Comparison of ENCODE assay signal across 23 cellular contexts in the genomic region with DNA sequence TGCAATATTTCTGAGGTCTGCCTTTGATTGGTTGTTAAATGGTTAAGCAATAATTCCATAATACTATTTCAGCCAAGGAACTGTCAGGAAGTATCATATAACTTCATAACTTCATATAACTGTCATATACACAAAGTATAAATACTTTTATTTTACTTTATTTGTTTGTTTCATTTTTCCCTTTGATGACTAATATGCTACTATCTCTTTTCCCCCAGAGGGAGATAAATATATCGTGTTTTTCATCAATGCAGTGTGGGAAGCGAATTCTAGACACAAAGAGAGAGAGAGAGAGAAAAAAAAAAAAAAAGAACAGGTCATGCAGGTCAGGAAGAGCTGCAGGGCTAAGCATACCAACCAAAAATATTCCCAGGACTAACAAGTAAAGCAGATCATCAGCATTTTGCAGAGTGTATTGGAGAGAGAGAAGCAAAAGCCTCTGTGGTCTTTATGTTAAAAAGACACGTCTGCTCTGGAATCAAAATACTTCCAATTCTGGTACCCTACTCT.
"Had no signal": no experiment of that assay in that cellular context is flagged by ENCODE, and none has a peak within 500 bp of the region (broad histone marks: within the 10 kb centered on the region; RNA-seq: fewer than 3 reads in every experiment).

No MANE protein-coding gene starts in this region.

- DNase-seq: activated CD4-positive, alpha-beta T cell treated with anti-CD3 and anti-CD28 coated beads for 36 hours; activated CD8-positive, alpha-beta memory T cell treated with anti-CD3 and anti-CD28 coated beads, Interleukin-2, amount 50 U/mL, for 4 hours; activated CD8-positive, alpha-beta T cell treated with anti-CD3 and anti-CD28 coated beads for 36 hours; activated naive CD8-positive, alpha-beta T cell treated with anti-CD3 and anti-CD28 coated beads, Interleukin-2, amount 10 ng/mL, durations not matched to agents 7 days and 5 days; activated T-cell treated with anti-CD3 and anti-CD28 coated beads, Interleukin-2, amount 50 U/mL, for 72 hours; aorta; caudate nucleus; cortex of kidney; effector CD8-positive, alpha-beta T cell; erythroblast; heart left ventricle; ovary; sigmoid colon; stimulated activated CD4-positive, alpha-beta T cell treated with anti-CD3 and anti-CD28 coated beads, Interleukin-2, amount 100 ng/mL, for 48 hours; stimulated activated CD8-positive, alpha-beta memory T cell treated with anti-CD3 and anti-CD28 coated beads, Interleukin-4, amount 100 ng/mL, for 48 hours; stimulated activated naive CD8-positive, alpha-beta T cell treated with anti-CD3 and anti-CD28 coated beads, Interleukin-15, Interleukin-2, amounts not matched to agents 100 U/mL and 50 U/mL, for 24 hours; T-helper 1 cell; upper lobe of left lung had no signal

- H3K36me3 ChIP-seq: heart left ventricle, ovary, sigmoid colon, suprapubic skin, upper lobe of left lung had no signal

- H3K4me3 ChIP-seq: heart left ventricle, ovary, sigmoid colon, suprapubic skin, upper lobe of left lung had no signal

- H3K36me3 Mint-ChIP-seq: activated naive CD8-positive, alpha-beta T cell treated with anti-CD3 and anti-CD28 coated beads, Interleukin-2, amount 10 ng/mL, durations not matched to agents 7 days and 5 days had no signal

- H3K4me1 Mint-ChIP-seq: activated CD4-positive, alpha-beta T cell treated with anti-CD3 and anti-CD28 coated beads for 36 hours; activated naive CD8-positive, alpha-beta T cell treated with anti-CD3 and anti-CD28 coated beads, Interleukin-2, amount 10 ng/mL, durations not matched to agents 7 days and 5 days; nephron had no signal

- H3K4me3 Mint-ChIP-seq: activated CD4-positive, alpha-beta T cell treated with anti-CD3 and anti-CD28 coated beads for 36 hours; activated CD8-positive, alpha-beta T cell treated with anti-CD3 and anti-CD28 coated beads for 36 hours; activated naive CD8-positive, alpha-beta T cell treated with anti-CD3 and anti-CD28 coated beads, Interleukin-2, amount 10 ng/mL, durations not matched to agents 7 days and 5 days; activated T-cell treated with anti-CD3 and anti-CD28 coated beads, Interleukin-2, amount 50 U/mL, for 72 hours; nephron had no signal

- FAIRE-seq: islet of Langerhans had no signal

- H3K9me3 Mint-ChIP-seq: activated CD8-positive, alpha-beta T cell treated with anti-CD3 and anti-CD28 coated beads for 36 hours; activated naive CD8-positive, alpha-beta T cell treated with anti-CD3 and anti-CD28 coated beads, Interleukin-2, amount 10 ng/mL, durations not matched to agents 7 days and 5 days had no signal

- H3K27me3 Mint-ChIP-seq: activated CD4-positive, alpha-beta T cell treated with anti-CD3 and anti-CD28 coated beads for 36 hours; activated CD8-positive, alpha-beta T cell treated with anti-CD3 and anti-CD28 coated beads for 36 hours; activated naive CD8-positive, alpha-beta T cell treated with anti-CD3 and anti-CD28 coated beads, Interleukin-2, amount 10 ng/mL, durations not matched to agents 7 days and 5 days had no signal

- H3K27me3 ChIP-seq: foreskin keratinocyte, heart left ventricle, ovary, sigmoid colon, suprapubic skin, upper lobe of left lung had no signal

- H3K27ac ChIP-seq: foreskin keratinocyte, heart left ventricle, ovary, sigmoid colon, suprapubic skin, upper lobe of left lung, VCaP had no signal

- H3K27ac Mint-ChIP-seq: activated CD4-positive, alpha-beta T cell treated with anti-CD3 and anti-CD28 coated beads for 36 hours; activated CD8-positive, alpha-beta T cell treated with anti-CD3 and anti-CD28 coated beads for 36 hours; activated naive CD8-positive, alpha-beta T cell treated with anti-CD3 and anti-CD28 coated beads, Interleukin-2, amount 10 ng/mL, durations not matched to agents 7 days and 5 days; activated T-cell treated with anti-CD3 and anti-CD28 coated beads, Interleukin-2, amount 50 U/mL, for 72 hours had no signal
